ENCODE assay signal across 1 cellular context in the genomic region with DNA sequence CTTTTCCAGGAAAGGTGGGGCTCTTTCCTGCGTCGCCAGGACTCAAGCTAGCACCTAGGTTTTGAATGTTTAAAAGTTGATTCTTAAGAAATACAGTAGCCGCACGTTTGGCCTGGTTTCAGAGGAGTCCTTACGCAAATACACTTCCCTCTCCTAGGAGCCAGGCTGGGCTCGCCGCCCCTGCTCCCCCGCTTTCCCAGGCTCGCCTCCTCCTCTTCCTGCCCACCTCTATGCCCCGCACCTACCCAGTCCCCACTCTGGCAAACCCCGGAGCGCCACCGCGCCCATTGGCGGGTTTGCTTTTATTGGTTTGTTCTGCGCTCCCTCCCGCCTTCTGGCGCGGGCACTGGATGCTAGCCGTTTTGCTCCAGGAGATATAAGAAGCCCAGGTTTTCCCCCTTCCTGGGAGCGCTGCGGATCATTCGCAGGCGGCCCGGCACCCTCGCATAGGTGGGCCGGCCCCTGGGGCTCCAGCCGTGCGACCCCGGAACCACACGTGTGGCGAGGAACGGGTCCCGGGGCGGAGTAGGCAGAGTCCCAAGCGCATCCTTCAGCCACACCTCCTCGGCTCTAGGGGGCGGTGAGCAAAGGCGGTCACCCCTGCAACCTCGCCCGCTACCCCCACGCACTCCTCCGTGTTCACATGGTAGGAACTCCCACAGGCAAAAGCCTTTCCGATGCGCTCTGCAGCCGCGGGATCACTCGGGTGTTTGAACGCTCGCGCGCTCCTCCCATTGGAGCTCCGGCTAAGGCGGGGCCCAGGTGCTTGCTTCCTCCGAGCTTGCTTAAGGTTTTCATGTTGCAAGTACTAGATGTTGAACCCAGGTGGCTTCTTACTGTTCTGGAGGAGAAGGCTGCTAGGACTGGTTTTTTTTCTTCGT.
A peak's percentile ranks its signal among the peaks of the same experiment; 100 is the strongest.
TF ChIP-seq lines count a peak whose summit lies in the region.

No MANE protein-coding gene starts in this region.

TF ChIP-seq in HepG2, 621 proteins besides CTCF, POLR2A, EP300 and RAD21 (continued from another document and continues in another):
- TF ChIP-seq ARID4A (CRISPR knock-in tag; IDR thresholded peaks at IDR 0.05; ENCODE audit: borderline replicate concordance) (peak; percentile 73; the same call in 1 of the 2 replicates), ZNF136 (CRISPR knock-in tag; IDR thresholded peaks at IDR 0.05; ENCODE audit: low read depth) (no peak), MYC (CRISPR knock-in tag; IDR thresholded peaks at IDR 0.05; ENCODE audit: borderline replicate concordance) (peak; percentile 40; the same call in 1 of the 2 replicates), MTA1 (CRISPR knock-in tag; IDR thresholded peaks at IDR 0.05; ENCODE audit: borderline replicate concordance) (peak; percentile 63; the same call in 1 of the 2 replicates), HOXA3 (CRISPR knock-in tag; IDR thresholded peaks at IDR 0.05) (0 out of 2 replicates have a peak, but pooled peaks have one; percentile 25), TBX2 (CRISPR knock-in tag; IDR thresholded peaks at IDR 0.05; ENCODE audit: borderline replicate concordance) (peak; percentile 43; the same call in 1 of the 2 replicates), SALL2 (CRISPR knock-in tag; IDR thresholded peaks at IDR 0.05) (peak; percentile 41; the same call in 1 of the 2 replicates), KMT2B (CRISPR knock-in tag; IDR thresholded peaks at IDR 0.05) (0 out of 2 replicates have a peak, but pooled peaks have one; percentile 47), NFYB (CRISPR knock-in tag; IDR thresholded peaks at IDR 0.05) (peak; percentile 64), PHF8 (CRISPR knock-in tag; IDR thresholded peaks at IDR 0.05) (peak; percentile 10; the same call in 1 of the 2 replicates), POGZ (CRISPR knock-in tag; IDR thresholded peaks at IDR 0.05) (peak; percentile 72), MXD4 (CRISPR knock-in tag; IDR thresholded peaks at IDR 0.05) (peak; percentile 39; the same call in 1 of the 2 replicates), ZNF451 (CRISPR knock-in tag; IDR thresholded peaks at IDR 0.05) (no peak), ZFY (CRISPR knock-in tag; IDR thresholded peaks at IDR 0.05) (peak; percentile 30; the same call in 1 of the 2 replicates), CCAR2 (optimal IDR thresholded peaks at IDR 0.05; ENCODE audit: low read depth, low read length) (no peak), SAP130 (CRISPR knock-in tag; IDR thresholded peaks at IDR 0.05; ENCODE audit: low read depth) (peak; percentile 87), ZNF800 (CRISPR knock-in tag; IDR thresholded peaks at IDR 0.05) (peak; percentile 77; the same call in 1 of the 2 replicates), NFYC (CRISPR knock-in tag; IDR thresholded peaks at IDR 0.05) (peak; percentile 64), ZNF337 (CRISPR knock-in tag; IDR thresholded peaks at IDR 0.05; ENCODE audit: borderline replicate concordance, low read depth) (no peak), ZNF20 (CRISPR knock-in tag; IDR thresholded peaks at IDR 0.05) (no peak), SOX6 (IDR thresholded peaks at IDR 0.05) (no peak), SOX6 (CRISPR knock-in tag; IDR thresholded peaks at IDR 0.05) (peak; percentile 35), HNF1A (IDR thresholded peaks at IDR 0.05; ENCODE audit: low read depth) (no peak), HNF1A (CRISPR knock-in tag; IDR thresholded peaks at IDR 0.05; ENCODE audit: borderline replicate concordance) (0 out of 2 replicates have a peak, but pooled peaks have one; percentile 31), ZSCAN25 (CRISPR knock-in tag; IDR thresholded peaks at IDR 0.05) (peak; percentile 41; the same call in 1 of the 2 replicates), ZNF589 (CRISPR knock-in tag; conservative IDR thresholded peaks at IDR 0.05) (no peak), ZNF768 (CRISPR knock-in tag; IDR thresholded peaks at IDR 0.05) (0 out of 2 replicates have a peak, but pooled peaks have one; percentile 31), CHCHD3 (CRISPR knock-in tag; IDR thresholded peaks at IDR 0.05) (0 out of 2 replicates have a peak, but pooled peaks have one; percentile 43), ZNF350 (CRISPR knock-in tag; IDR thresholded peaks at IDR 0.05; ENCODE audit: borderline replicate concordance, low read depth) (peak; percentile 35; the same call in 1 of the 2 replicates), ZMYM4 (CRISPR knock-in tag; IDR thresholded peaks at IDR 0.05) (peak; percentile 83), ZNF275 (CRISPR knock-in tag; IDR thresholded peaks at IDR 0.05; ENCODE audit: borderline replicate concordance) (peak; percentile 38; the same call in 1 of the 2 replicates), ZNF713 (CRISPR knock-in tag; IDR thresholded peaks at IDR 0.05) (0 out of 2 replicates have a peak, but pooled peaks have one; percentile 24), ADNP (CRISPR knock-in tag; IDR thresholded peaks at IDR 0.05) (peak; percentile 45; the same call in 1 of the 2 replicates), RFXAP (CRISPR knock-in tag; IDR thresholded peaks at IDR 0.05; ENCODE audit: borderline replicate concordance) (peak; percentile 40; the same call in 1 of the 2 replicates)
- TF ChIP-seq, protein P1, sequence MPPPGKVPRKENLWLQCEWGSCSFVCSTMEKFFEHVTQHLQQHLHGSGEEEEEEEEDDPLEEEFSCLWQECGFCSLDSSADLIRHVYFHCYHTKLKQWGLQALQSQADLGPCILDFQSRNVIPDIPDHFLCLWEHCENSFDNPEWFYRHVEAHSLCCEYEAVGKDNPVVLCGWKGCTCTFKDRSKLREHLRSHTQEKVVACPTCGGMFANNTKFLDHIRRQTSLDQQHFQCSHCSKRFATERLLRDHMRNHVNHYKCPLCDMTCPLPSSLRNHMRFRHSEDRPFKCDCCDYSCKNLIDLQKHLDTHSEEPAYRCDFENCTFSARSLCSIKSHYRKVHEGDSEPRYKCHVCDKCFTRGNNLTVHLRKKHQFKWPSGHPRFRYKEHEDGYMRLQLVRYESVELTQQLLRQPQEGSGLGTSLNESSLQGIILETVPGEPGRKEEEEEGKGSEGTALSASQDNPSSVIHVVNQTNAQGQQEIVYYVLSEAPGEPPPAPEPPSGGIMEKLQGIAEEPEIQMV (CRISPR knock-in tag; IDR thresholded peaks at IDR 0.05; ENCODE audit: low read depth) = no peak
- TF ChIP-seq, protein P2, sequence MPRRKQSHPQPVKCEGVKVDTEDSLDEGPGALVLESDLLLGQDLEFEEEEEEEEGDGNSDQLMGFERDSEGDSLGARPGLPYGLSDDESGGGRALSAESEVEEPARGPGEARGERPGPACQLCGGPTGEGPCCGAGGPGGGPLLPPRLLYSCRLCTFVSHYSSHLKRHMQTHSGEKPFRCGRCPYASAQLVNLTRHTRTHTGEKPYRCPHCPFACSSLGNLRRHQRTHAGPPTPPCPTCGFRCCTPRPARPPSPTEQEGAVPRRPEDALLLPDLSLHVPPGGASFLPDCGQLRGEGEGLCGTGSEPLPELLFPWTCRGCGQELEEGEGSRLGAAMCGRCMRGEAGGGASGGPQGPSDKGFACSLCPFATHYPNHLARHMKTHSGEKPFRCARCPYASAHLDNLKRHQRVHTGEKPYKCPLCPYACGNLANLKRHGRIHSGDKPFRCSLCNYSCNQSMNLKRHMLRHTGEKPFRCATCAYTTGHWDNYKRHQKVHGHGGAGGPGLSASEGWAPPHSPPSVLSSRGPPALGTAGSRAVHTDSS (CRISPR knock-in tag; conservative IDR thresholded peaks at IDR 0.05) = no peak
- TF ChIP-seq, protein P3, sequence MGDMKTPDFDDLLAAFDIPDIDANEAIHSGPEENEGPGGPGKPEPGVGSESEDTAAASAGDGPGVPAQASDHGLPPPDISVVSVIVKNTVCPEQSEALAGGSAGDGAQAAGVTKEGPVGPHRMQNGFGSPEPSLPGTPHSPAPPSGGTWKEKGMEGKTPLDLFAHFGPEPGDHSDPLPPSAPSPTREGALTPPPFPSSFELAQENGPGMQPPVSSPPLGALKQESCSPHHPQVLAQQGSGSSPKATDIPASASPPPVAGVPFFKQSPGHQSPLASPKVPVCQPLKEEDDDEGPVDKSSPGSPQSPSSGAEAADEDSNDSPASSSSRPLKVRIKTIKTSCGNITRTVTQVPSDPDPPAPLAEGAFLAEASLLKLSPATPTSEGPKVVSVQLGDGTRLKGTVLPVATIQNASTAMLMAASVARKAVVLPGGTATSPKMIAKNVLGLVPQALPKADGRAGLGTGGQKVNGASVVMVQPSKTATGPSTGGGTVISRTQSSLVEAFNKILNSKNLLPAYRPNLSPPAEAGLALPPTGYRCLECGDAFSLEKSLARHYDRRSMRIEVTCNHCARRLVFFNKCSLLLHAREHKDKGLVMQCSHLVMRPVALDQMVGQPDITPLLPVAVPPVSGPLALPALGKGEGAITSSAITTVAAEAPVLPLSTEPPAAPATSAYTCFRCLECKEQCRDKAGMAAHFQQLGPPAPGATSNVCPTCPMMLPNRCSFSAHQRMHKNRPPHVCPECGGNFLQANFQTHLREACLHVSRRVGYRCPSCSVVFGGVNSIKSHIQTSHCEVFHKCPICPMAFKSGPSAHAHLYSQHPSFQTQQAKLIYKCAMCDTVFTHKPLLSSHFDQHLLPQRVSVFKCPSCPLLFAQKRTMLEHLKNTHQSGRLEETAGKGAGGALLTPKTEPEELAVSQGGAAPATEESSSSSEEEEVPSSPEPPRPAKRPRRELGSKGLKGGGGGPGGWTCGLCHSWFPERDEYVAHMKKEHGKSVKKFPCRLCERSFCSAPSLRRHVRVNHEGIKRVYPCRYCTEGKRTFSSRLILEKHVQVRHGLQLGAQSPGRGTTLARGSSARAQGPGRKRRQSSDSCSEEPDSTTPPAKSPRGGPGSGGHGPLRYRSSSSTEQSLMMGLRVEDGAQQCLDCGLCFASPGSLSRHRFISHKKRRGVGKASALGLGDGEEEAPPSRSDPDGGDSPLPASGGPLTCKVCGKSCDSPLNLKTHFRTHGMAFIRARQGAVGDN (CRISPR knock-in tag; IDR thresholded peaks at IDR 0.05) = peak; percentile 77
